In the genomic region with DNA sequence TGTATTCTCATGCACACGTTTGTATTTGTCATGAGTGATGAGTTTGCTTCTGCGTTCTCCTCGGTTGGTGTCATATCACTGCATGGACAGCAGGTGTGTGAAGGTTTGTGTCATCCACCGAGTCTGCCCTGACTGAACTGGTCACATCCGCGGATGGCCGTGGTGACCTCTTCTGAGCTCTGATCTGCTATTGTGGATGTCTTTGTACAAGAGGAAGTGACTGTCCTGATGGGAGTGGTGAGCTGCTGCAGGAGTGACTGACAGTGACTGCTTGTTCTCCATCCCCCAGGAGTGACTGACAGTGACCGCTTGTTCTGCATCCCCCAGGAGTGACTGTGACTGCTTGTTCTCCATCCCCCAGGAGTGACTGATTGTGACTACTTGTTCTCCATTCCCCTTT, we compare ENCODE assay signal across 14 cellular contexts.
DNase-seq lines count a peak whose midpoint lies in the region; ATAC-seq and TF ChIP-seq lines count a peak whose summit lies in the region.
"Had no signal": no experiment of that assay in that cellular context is flagged by ENCODE, and none has a peak within 500 bp of the region (broad histone marks: within the 10 kb centered on the region; RNA-seq: fewer than 3 reads in every experiment).

No MANE protein-coding gene starts in this region.

- no peak for ATAC-seq in HG03175 (IDR thresholded peaks at IDR 0.05; ENCODE audit: unreplicated experiment)
- no peak for ATAC-seq in foreskin keratinocyte

- peaks cover 89% of the 10 kb centered on the region for H4K20me1 ChIP-seq in neural progenitor cell (ENCODE audit: low read depth)

- H3K27me3 ChIP-seq in neural progenitor cell (no peaks in the 10 kb centered on the region), foreskin keratinocyte (no peaks in the 10 kb centered on the region)
- H3K27me3 ChIP-seq: dorsolateral prefrontal cortex, SJSA1, suprapubic skin had no signal

- H3K4me1 Mint-ChIP-seq in neural progenitor cell = peaks cover 32% of the 10 kb centered on the region

- no peaks in the 10 kb centered on the region for H3K36me3 ChIP-seq in neural progenitor cell
- H3K36me3 ChIP-seq: suprapubic skin had no signal

- in situ Hi-C loops in G401 (cut with HindIII; ENCODE audit: low sequenced_read_pairs) = no loop called here

- no peaks in the 10 kb centered on the region for H3K27me3 Mint-ChIP-seq in neural progenitor cell (ENCODE audit: insufficient read depth, low read depth)

- H3K4me3 Mint-ChIP-seq in neural progenitor cell = no peak overlapping the region

- peaks cover 18% of the 10 kb centered on the region for H3F3A ChIP-seq in neural progenitor cell (ENCODE audit: low read depth)

- peaks cover 27% of the 10 kb centered on the region for H3K36me3 Mint-ChIP-seq in neural progenitor cell

- H3K27ac Mint-ChIP-seq in neural progenitor cell = peak overlapping the region; percentile 21

- no peak overlapping the region for H2AFZ ChIP-seq in neural progenitor cell (replicated peaks)

- DNase-seq in G401 (ENCODE audit: low spot score) (peak; percentile 27), NCI-H460 (ENCODE audit: extremely low read depth, low read depth) (peak; percentile 30), dermis blood vessel endothelial cell (peak; percentile 44), neural progenitor cell (ENCODE audit: low spot score) (no peak), NCI-H1105 treated with DMSO at 0.1 percent for 48 hours (lab: John Stamatoyannopoulos, UW) (no peak), foreskin keratinocyte (no peak), occipital lobe (lab: John Stamatoyannopoulos, UW) (no peak)
- DNase-seq: activated CD4-positive, CD25-positive, alpha-beta regulatory T cell; dorsolateral prefrontal cortex; GDM1; NCI-H1694 had no signal

- H3K4me1 ChIP-seq in neural progenitor cell (peaks cover 11% of the 10 kb centered on the region), foreskin keratinocyte (peaks cover 7% of the 10 kb centered on the region)

- peaks cover 5% of the 10 kb centered on the region for H3K9me3 Mint-ChIP-seq in neural progenitor cell

- H3K4me2 ChIP-seq in neural progenitor cell = no peak overlapping the region

- no peaks in the 10 kb centered on the region for H3K9me3 ChIP-seq in neural progenitor cell (ENCODE audit: low read depth)
- H3K9me3 ChIP-seq: SJSA1, suprapubic skin had no signal

- TF ChIP-seq CTCF in neural progenitor cell (IDR thresholded peaks at IDR 0.05) (no peak), foreskin keratinocyte (conservative IDR thresholded peaks at IDR 0.05) (no peak)

- no peak overlapping the region for H3K9ac ChIP-seq in neural progenitor cell

- H3K27ac ChIP-seq in neural progenitor cell (no peak overlapping the region), foreskin keratinocyte (no peak overlapping the region)
- H3K27ac ChIP-seq: SJSA1, suprapubic skin had no signal

- H3K79me2 ChIP-seq in neural progenitor cell (ENCODE audit: low read depth) = peaks cover 97% of the 10 kb centered on the region

- no peak overlapping the region for H3K4me3 ChIP-seq in neural progenitor cell
- H3K4me3 ChIP-seq: SJSA1, suprapubic skin had no signal

Comparison
In these comparisons a context has a peak if more than half of its experiments do, and no peak if none do; other contexts are left out.
1. DNase-seq: peak in G401 (single experiment), NCI-H460 (single experiment) and dermis blood vessel endothelial cell (single experiment); none in neural progenitor cell (single experiment), NCI-H1105 treated with DMSO at 0.1 percent for 48 hours (single experiment), foreskin keratinocyte (0 of 2) and occipital lobe (single experiment).